In genomic region chr11:66275984-66276612, GRCh38 we compare ENCODE assay signal across 25 cellular contexts. TPM values are rescaled to one million over a fixed set of nuclear protein-coding genes. Genes with fewer than 3 reads are reported as not detected.
"Had no signal": no experiment of that assay in that cellular context is flagged by ENCODE, and none has a peak within 500 bp of the region (broad histone marks: within the 10 kb centered on the region; RNA-seq: fewer than 3 reads in every experiment).

No MANE protein-coding gene starts in this region.

- H3K9me3 ChIP-seq: esophagus muscularis mucosa, gastrocnemius medialis, neutrophil, psoas muscle, spleen, tibial artery, upper lobe of right lung, vagina had no signal

- H3K27me3 ChIP-seq: esophagus muscularis mucosa, gastrocnemius medialis, tibial artery, upper lobe of right lung, vagina had no signal

- H3K27ac ChIP-seq: epithelial cell of prostate, esophagus muscularis mucosa, gastrocnemius medialis, neutrophil, psoas muscle, spleen, tibial artery, upper lobe of right lung, vagina had no signal

- H3K4me3 ChIP-seq: esophagus muscularis mucosa, gastrocnemius medialis, lung, psoas muscle, spleen, tibial artery, upper lobe of right lung, vagina had no signal

- FAIRE-seq: keratinocyte had no signal

- ATAC-seq: gastrocnemius medialis; left cardiac atrium; stimulated activated memory B cell treated with anti-CD40 and anti-IgM and Interleukin-4, amounts not matched to agents 10 μg/mL and 1 μg/mL and 100 μg/mL, for 72 hours; upper lobe of right lung had no signal

- H3K27ac Mint-ChIP-seq: stimulated activated memory B cell treated with anti-CD40 and anti-IgM and Interleukin-4, amounts not matched to agents 10 μg/mL and 1 μg/mL and 100 μg/mL, for 72 hours; stimulated activated naive CD8-positive, alpha-beta T cell treated with anti-CD3 and anti-CD28 coated beads, Interleukin-15, Interleukin-2, amounts not matched to agents 100 ng/mL and 50 ng/mL, for 24 hours had no signal

- H3K9me3 Mint-ChIP-seq: naive B cell; nephron; stimulated activated memory B cell treated with anti-CD40 and anti-IgM and Interleukin-4, amounts not matched to agents 10 μg/mL and 1 μg/mL and 100 μg/mL, for 72 hours; stimulated activated naive CD8-positive, alpha-beta T cell treated with anti-CD3 and anti-CD28 coated beads, Interleukin-15, Interleukin-2, amounts not matched to agents 100 ng/mL and 50 ng/mL, for 24 hours had no signal

- DNase-seq: effector memory CD4-positive, alpha-beta T cell; gastrocnemius medialis; left cardiac atrium; left ventricle myocardium superior; mesendoderm; naive B cell; retina; stimulated activated CD4-positive, alpha-beta T cell treated with anti-CD3 and anti-CD28 coated beads, Interleukin-15, amount 100 ng/mL, for 24 hours; stimulated activated CD4-positive, alpha-beta T cell treated with anti-CD3 and anti-CD28 coated beads, Interleukin-1b, Interleukin-23, amount 100 ng/mL, for 48 hours; stimulated activated CD4-positive, alpha-beta T cell treated with anti-CD3 and anti-CD28 coated beads, Interleukin-4, amount 100 ng/mL, for 24 hours; tibial artery; upper lobe of right lung had no signal

- H3K4me3 Mint-ChIP-seq: stimulated activated memory B cell treated with anti-CD40 and anti-IgM and Interleukin-4, amounts not matched to agents 10 μg/mL and 1 μg/mL and 100 μg/mL, for 72 hours; stimulated activated naive CD8-positive, alpha-beta T cell treated with anti-CD3 and anti-CD28 coated beads, Interleukin-15, Interleukin-2, amounts not matched to agents 100 ng/mL and 50 ng/mL, for 24 hours had no signal

RNA-seq across cellular contexts. Expression of gene CNIH2, which starts 1.9 kb away (rescaled TPM):
- total RNA-seq: gastrocnemius medialis, left cardiac atrium, left ventricle myocardium superior, osteoblast, psoas muscle, skeletal muscle tissue had no signal

RNA-seq across cellular contexts. Expression of gene TMEM151A, which starts 15.6 kb away (rescaled TPM):
- total RNA-seq: gastrocnemius medialis, psoas muscle, skeletal muscle tissue had no signal
- polyA plus RNA-seq: keratinocyte had no signal
